In the genomic region with DNA sequence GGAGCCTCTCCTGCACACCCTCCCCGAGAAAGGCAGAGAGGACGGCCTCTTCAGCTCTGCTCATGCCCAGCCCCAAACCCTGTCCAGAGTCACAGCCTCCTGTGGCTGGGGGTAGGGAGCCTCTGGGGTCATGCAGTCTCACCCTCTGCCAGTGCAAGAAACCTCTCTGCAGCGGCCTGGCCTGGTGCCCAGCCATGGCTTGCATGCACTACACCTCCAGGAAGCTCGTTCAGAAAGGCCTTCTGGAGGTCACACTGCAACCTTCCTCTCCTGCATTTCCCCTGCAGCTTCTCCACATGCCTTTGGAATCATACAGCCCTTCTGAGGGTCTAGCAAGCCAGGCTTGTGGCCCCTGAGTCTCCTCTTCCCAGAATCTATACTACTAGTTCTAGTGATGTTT, we compare ENCODE assay signal across 19 cellular contexts. TPM values are rescaled to one million over a fixed set of nuclear protein-coding genes. Genes with fewer than 3 reads are reported as not detected.
DNase-seq lines count a peak whose midpoint lies in the region; ATAC-seq and TF ChIP-seq lines count a peak whose summit lies in the region.
"Had no signal": no experiment of that assay in that cellular context is flagged by ENCODE, and none has a peak within 500 bp of the region (broad histone marks: within the 10 kb centered on the region; RNA-seq: fewer than 3 reads in every experiment).

No MANE protein-coding gene starts in this region.

- CTCF ChIA-PET in activated CD8-positive, alpha-beta T cell treated with anti-CD3 and anti-CD28 coated beads for 36 hours (lab: Charles Lee) = no interaction called here

- H3K4me1 ChIP-seq in Loucy (ENCODE audit: insufficient read depth, low read length, poor library complexity, severe bottlenecking) = peaks cover 37% of the 10 kb centered on the region
- H3K4me1 ChIP-seq in mucosa of descending colon (ENCODE audit: low read depth) = no peaks in the 10 kb centered on the region
- H3K4me1 ChIP-seq: right lobe of liver had no signal

- no peak overlapping the region for H3K4me3 Mint-ChIP-seq in mesothelial cell of epicardium
- H3K4me3 Mint-ChIP-seq in activated CD8-positive, alpha-beta T cell treated with anti-CD3 and anti-CD28 coated beads for 36 hours = no peak overlapping the region
- H3K4me3 Mint-ChIP-seq: stimulated activated naive CD8-positive, alpha-beta T cell treated with anti-CD3 and anti-CD28 coated beads, Interleukin-15, Interleukin-2, amounts not matched to agents 100 ng/mL and 50 ng/mL, for 24 hours had no signal

- H3K9me2 ChIP-seq in Loucy (replicated peaks; ENCODE audit: low read depth, low read length) = no peaks in the 10 kb centered on the region

- H3K9me3 ChIP-seq in Loucy (ENCODE audit: insufficient read depth, low read depth, low read length) = no peaks in the 10 kb centered on the region
- H3K9me3 ChIP-seq in mucosa of descending colon = no peaks in the 10 kb centered on the region
- H3K9me3 ChIP-seq: esophagus squamous epithelium, right lobe of liver, transverse colon had no signal

- TF ChIP-seq CTCF in Loucy (conservative IDR thresholded peaks at IDR 0.05; ENCODE audit: low read length) (no peak), mucosa of descending colon (IDR thresholded peaks at IDR 0.05) (no peak), mesothelial cell of epicardium (IDR thresholded peaks at IDR 0.05; ENCODE audit: unreplicated experiment) (no peak)
- TF ChIP-seq CTCF in activated CD8-positive, alpha-beta T cell treated with anti-CD3 and anti-CD28 coated beads for 36 hours (IDR thresholded peaks at IDR 0.05) = no peak

- H3K4me1 Mint-ChIP-seq in mesothelial cell of epicardium = peaks cover 3% of the 10 kb centered on the region
- H3K4me1 Mint-ChIP-seq in activated CD8-positive, alpha-beta T cell treated with anti-CD3 and anti-CD28 coated beads for 36 hours (ENCODE audit: low read depth) = peaks cover 8% of the 10 kb centered on the region

- no peaks in the 10 kb centered on the region for H3K79me2 ChIP-seq in Loucy (ENCODE audit: insufficient read depth, low read length)

- peak overlapping the region; percentile 50; the same call in 1 of the 2 replicates for H2AFZ ChIP-seq in Loucy (ENCODE audit: low read length)

- H4K20me1 ChIP-seq in Loucy (ENCODE audit: insufficient read depth, low read length, poor library complexity, severe bottlenecking) = no peaks in the 10 kb centered on the region

- no peaks in the 10 kb centered on the region for H3K36me3 Mint-ChIP-seq in mesothelial cell of epicardium
- no peaks in the 10 kb centered on the region for H3K36me3 Mint-ChIP-seq in activated CD8-positive, alpha-beta T cell treated with anti-CD3 and anti-CD28 coated beads for 36 hours (ENCODE audit: low read depth)

- intact Hi-C loops in mucosa of descending colon (cut with DNase I, micrococcal nuclease) = no loop called here
- intact Hi-C loops in activated CD8-positive, alpha-beta T cell treated with anti-CD3 and anti-CD28 coated beads for 36 hours (cut with micrococcal nuclease) = no loop called here

- no peak overlapping the region for H3K4me2 ChIP-seq in Loucy (ENCODE audit: low read depth, low read length, poor library complexity, severe bottlenecking)

- POLR2A ChIA-PET in activated CD8-positive, alpha-beta T cell treated with anti-CD3 and anti-CD28 coated beads for 36 hours (lab: Charles Lee) = no interaction called here

- no peaks in the 10 kb centered on the region for H3F3A ChIP-seq in Loucy (ENCODE audit: low read depth)

- H3K27me3 Mint-ChIP-seq in mesothelial cell of epicardium (ENCODE audit: low read depth) = no peaks in the 10 kb centered on the region
- no peaks in the 10 kb centered on the region for H3K27me3 Mint-ChIP-seq in activated CD8-positive, alpha-beta T cell treated with anti-CD3 and anti-CD28 coated beads for 36 hours
- H3K27me3 Mint-ChIP-seq: stimulated activated naive CD8-positive, alpha-beta T cell treated with anti-CD3 and anti-CD28 coated beads, Interleukin-15, Interleukin-2, amounts not matched to agents 100 ng/mL and 50 ng/mL, for 24 hours had no signal

- peak; percentile 64 for DNase-seq in Daoy (ENCODE audit: low read depth)
- DNase-seq in astrocyte of the hippocampus (ENCODE audit: low read depth, low spot score) = peak; percentile 31
- peak in 2 of 3 donors; percentile 54 to 57 for DNase-seq in mucosa of descending colon
- no peak for DNase-seq in mesothelial cell of epicardium (ENCODE audit: low spot score in 2 of 2, unreplicated experiment in 2 of 2)
- no peak for DNase-seq in activated CD8-positive, alpha-beta T cell treated with anti-CD3 and anti-CD28 coated beads for 36 hours
- DNase-seq in pons (ENCODE audit: low spot score) = no peak
- DNase-seq: caudate nucleus, esophagus squamous epithelium, GOT3, left ventricle myocardium superior, NCI-H146, NCI-H345, transverse colon had no signal

- no peak overlapping the region for H3K27ac Mint-ChIP-seq in mesothelial cell of epicardium
- no peak overlapping the region for H3K27ac Mint-ChIP-seq in activated CD8-positive, alpha-beta T cell treated with anti-CD3 and anti-CD28 coated beads for 36 hours
- H3K27ac Mint-ChIP-seq: stimulated activated naive CD8-positive, alpha-beta T cell treated with anti-CD3 and anti-CD28 coated beads, Interleukin-15, Interleukin-2, amounts not matched to agents 100 ng/mL and 50 ng/mL, for 24 hours had no signal

- H3K9ac ChIP-seq in Loucy (ENCODE audit: low read depth, low read length, poor library complexity, severe bottlenecking) = no peak overlapping the region

- H3K36me3 ChIP-seq in Loucy (ENCODE audit: insufficient read depth, low read length) = no peaks in the 10 kb centered on the region
- no peaks in the 10 kb centered on the region for H3K36me3 ChIP-seq in mucosa of descending colon (ENCODE audit: low read depth)
- H3K36me3 ChIP-seq: esophagus squamous epithelium, right lobe of liver, transverse colon had no signal

- H3K27me3 ChIP-seq in Loucy (ENCODE audit: insufficient read depth, low read length, poor library complexity, severe bottlenecking) = no peaks in the 10 kb centered on the region
- H3K27me3 ChIP-seq: right lobe of liver, transverse colon had no signal

- H3K4me3 ChIP-seq in Loucy (ENCODE audit: low read length, poor library complexity, severe bottlenecking) (no peak overlapping the region), mucosa of descending colon (no peak overlapping the region)
- H3K4me3 ChIP-seq: esophagus squamous epithelium, right lobe of liver, transverse colon had no signal

- H3K9me3 Mint-ChIP-seq in mesothelial cell of epicardium = peaks cover 5% of the 10 kb centered on the region
- no peaks in the 10 kb centered on the region for H3K9me3 Mint-ChIP-seq in activated CD8-positive, alpha-beta T cell treated with anti-CD3 and anti-CD28 coated beads for 36 hours
- H3K9me3 Mint-ChIP-seq: stimulated activated naive CD8-positive, alpha-beta T cell treated with anti-CD3 and anti-CD28 coated beads, Interleukin-15, Interleukin-2, amounts not matched to agents 100 ng/mL and 50 ng/mL, for 24 hours had no signal

- peak; percentile 47 for ATAC-seq in mucosa of descending colon
- no peak for ATAC-seq in activated CD8-positive, alpha-beta T cell treated with anti-CD3 and anti-CD28 coated beads for 36 hours
- ATAC-seq in GM18502 (IDR thresholded peaks at IDR 0.05; ENCODE audit: poor library complexity, unreplicated experiment) = no peak
- ATAC-seq: activated CD4-positive, CD25-positive, alpha-beta regulatory T cell treated with anti-CD3 and anti-CD28 coated beads, Interleukin-2, amount 50 U/mL, for 24 hours; left ventricle myocardium superior; right lobe of liver had no signal

RNA-seq across cellular contexts. Expression of a gene that starts 17.9 kb away (rescaled TPM):
- 0.11 TPM in 1 of 2 replicates, not detected in the other for total RNA-seq in Daoy (2014; rRNA removed; shearing (Covaris generic))
- total RNA-seq in mucosa of descending colon = 10 to 100 TPM in 2 of 3 donors, 1 to 10 TPM in 1; 9.0 to 39.0 (median 20.4) TPM
- 0.07 to 0.27 TPM (median 0.18 TPM) in 3 replicates for total RNA-seq in mesothelial cell of epicardium
- not detected for total RNA-seq in activated CD8-positive, alpha-beta T cell treated with anti-CD3 and anti-CD28 coated beads for 36 hours
- total RNA-seq: glomerular endothelial cell had no signal

Comparison
In these comparisons a context has a peak if more than half of its experiments do, and no peak if none do; other contexts are left out.
1. DNase-seq: peak in Daoy (single experiment), astrocyte of the hippocampus (single experiment) and mucosa of descending colon (2 of 3); none in mesothelial cell of epicardium (0 of 2), activated CD8-positive, alpha-beta T cell treated with anti-CD3 and anti-CD28 coated beads for 36 hours (single experiment) and pons (single experiment).